25 cellular contexts compared by ENCODE assay signal in the genomic region with DNA sequence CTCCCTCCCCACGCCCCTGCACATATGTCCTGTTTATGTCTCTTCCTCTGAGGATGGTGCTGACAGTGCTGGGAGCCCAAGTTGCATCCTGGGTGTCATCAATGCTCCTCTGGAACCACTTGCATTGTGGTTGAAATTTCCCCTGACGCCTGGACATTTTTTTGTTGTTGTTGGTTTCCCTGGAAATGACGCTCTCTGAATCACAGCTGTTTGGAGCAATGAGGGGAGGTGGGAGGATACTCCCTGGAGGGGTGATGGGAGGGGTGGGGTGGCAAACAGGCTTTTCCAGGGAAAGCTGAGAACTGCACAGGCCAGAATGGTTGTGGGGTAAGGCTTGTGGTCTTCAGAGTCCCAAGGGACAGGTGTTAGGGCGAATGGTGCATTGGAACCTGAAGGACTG. TPM values are rescaled to one million over a fixed set of nuclear protein-coding genes. Genes with fewer than 3 reads are reported as not detected.
A peak's percentile ranks its signal among the peaks of the same experiment; 100 is the strongest.
DNase-seq lines count a peak whose midpoint lies in the region; ATAC-seq and TF ChIP-seq lines count a peak whose summit lies in the region.
"Had no signal": no experiment of that assay in that cellular context is flagged by ENCODE, and none has a peak within 500 bp of the region (broad histone marks: within the 10 kb centered on the region; RNA-seq: fewer than 3 reads in every experiment).

No MANE protein-coding gene starts in this region.

- H3K4me1 ChIP-seq in BLaER1: peaks cover 56% of the 10 kb centered on the region

- peaks cover 20% of the 10 kb centered on the region for H3K27me3 ChIP-seq in BLaER1

- peaks cover 56% of the 10 kb centered on the region for H3K27me3 Mint-ChIP-seq in neural crest cell (ENCODE audit: low read depth)

- H3K27ac ChIP-seq in BLaER1: no peak overlapping the region
- H3K27ac ChIP-seq: KMS-11 had no signal

- TF ChIP-seq CTCF in cardiac fibroblast (IDR thresholded peaks at IDR 0.05; ENCODE audit: low read depth, low read length): no peak
- no peak for TF ChIP-seq CTCF in neural crest cell (conservative IDR thresholded peaks at IDR 0.05)

- ATAC-seq in HG02763 (IDR thresholded peaks at IDR 0.05; ENCODE audit: unreplicated experiment) (no peak), GM21390 (IDR thresholded peaks at IDR 0.05; ENCODE audit: unreplicated experiment) (no peak)
- ATAC-seq: activated CD4-positive, alpha-beta T cell treated with anti-CD3 and anti-CD28 coated beads for 36 hours; natural killer cell had no signal

- no peaks in the 10 kb centered on the region for H3K9me3 Mint-ChIP-seq in neural crest cell
- H3K9me3 Mint-ChIP-seq: activated naive CD8-positive, alpha-beta T cell treated with anti-CD3 and anti-CD28 coated beads, Interleukin-2, amount 10 ng/mL, durations not matched to agents 7 days and 5 days; dendritic cell treated with granulocyte-macrophage colony-stimulating factor and Interleukin-4, amounts not matched to agents 40 ng/mL and 50 ng/mL, for 4 days; natural killer cell; T-helper 1 cell treated with Interleukin-12 subunit alpha and Interleukin-12 subunit beta and Interleukin-4 antibody, amounts not matched to agents 30 μg/mL and 1 μg/mL, for 36 hours had no signal

- peak overlapping the region; percentile 70 for H3K4me2 ChIP-seq in BLaER1
- H3K4me2 ChIP-seq: KMS-11 had no signal

- no peaks in the 10 kb centered on the region for H4K20me1 ChIP-seq in BLaER1

- no peak overlapping the region for H3K9ac ChIP-seq in BLaER1
- H3K9ac ChIP-seq: KMS-11 had no signal

- H3K4me3 ChIP-seq in BLaER1: no peak overlapping the region
- H3K4me3 ChIP-seq in cardiac fibroblast (replicated peaks in 1 of 2; ENCODE audit: low read depth in 2 of 2, low read length in 2 of 2): no peak overlapping the region

- no peak overlapping the region for H3K4me3 Mint-ChIP-seq in neural crest cell
- H3K4me3 Mint-ChIP-seq: activated CD4-positive, alpha-beta T cell treated with anti-CD3 and anti-CD28 coated beads for 36 hours; activated naive CD8-positive, alpha-beta T cell treated with anti-CD3 and anti-CD28 coated beads, Interleukin-2, amount 10 ng/mL, durations not matched to agents 7 days and 5 days; CD14-positive monocyte; dendritic cell treated with granulocyte-macrophage colony-stimulating factor and Interleukin-4, amounts not matched to agents 40 ng/mL and 50 ng/mL, for 4 days; natural killer cell; T-helper 1 cell treated with Interleukin-12 subunit alpha and Interleukin-12 subunit beta and Interleukin-4 antibody, amounts not matched to agents 30 μg/mL and 1 μg/mL, for 36 hours had no signal

- H3K9me3 ChIP-seq in BLaER1: no peaks in the 10 kb centered on the region

- H3K27ac Mint-ChIP-seq in neural crest cell (ENCODE audit: unreplicated experiment): peak overlapping the region; percentile 73
- H3K27ac Mint-ChIP-seq: activated CD4-positive, alpha-beta T cell treated with anti-CD3 and anti-CD28 coated beads for 36 hours; activated naive CD8-positive, alpha-beta T cell treated with anti-CD3 and anti-CD28 coated beads, Interleukin-2, amount 10 ng/mL, durations not matched to agents 7 days and 5 days; CD14-positive monocyte; dendritic cell treated with granulocyte-macrophage colony-stimulating factor and Interleukin-4, amounts not matched to agents 40 ng/mL and 50 ng/mL, for 4 days; natural killer cell; T-helper 1 cell treated with Interleukin-12 subunit alpha and Interleukin-12 subunit beta and Interleukin-4 antibody, amounts not matched to agents 30 μg/mL and 1 μg/mL, for 36 hours had no signal

- H3K4me1 Mint-ChIP-seq in neural crest cell: peaks cover 11% of the 10 kb centered on the region
- H3K4me1 Mint-ChIP-seq: activated naive CD8-positive, alpha-beta T cell treated with anti-CD3 and anti-CD28 coated beads, Interleukin-2, amount 10 ng/mL, durations not matched to agents 7 days and 5 days; CD14-positive monocyte had no signal

- peak; percentile 25 for DNase-seq in LHCN-M2 (ENCODE audit: low read depth)
- peak; percentile 9 to 46 for DNase-seq in cardiac fibroblast (ENCODE audit: low read depth in 2 of 2)
- no peak for DNase-seq in neural crest cell (ENCODE audit: low read depth, low spot score)
- no peak for DNase-seq in ecto neural progenitor cell (ENCODE audit: low spot score)
- DNase-seq: activated CD4-positive, alpha-beta T cell treated with anti-CD3 and anti-CD28 coated beads for 36 hours; activated CD8-positive, alpha-beta memory T cell treated with anti-CD3 and anti-CD28 coated beads for 24 hours; activated gamma-delta T cell; activated naive CD8-positive, alpha-beta T cell treated with anti-CD3 and anti-CD28 coated beads, Interleukin-2, amount 10 ng/mL, durations not matched to agents 7 days and 5 days; DMS79; HCEC 1CT; islet precursor cell; natural killer cell; NCI-H1436; NCI-H524 treated with DMSO at 0.1 percent for 48 hours; RPMI8226; small intestine; stimulated activated CD8-positive, alpha-beta memory T cell treated with anti-CD3 and anti-CD28 coated beads, Interleukin-4, amount 100 ng/mL, for 48 hours had no signal

- H3K36me3 ChIP-seq in BLaER1: no peaks in the 10 kb centered on the region

- no peaks in the 10 kb centered on the region for H3K36me3 Mint-ChIP-seq in neural crest cell (ENCODE audit: low read depth)
- H3K36me3 Mint-ChIP-seq: activated naive CD8-positive, alpha-beta T cell treated with anti-CD3 and anti-CD28 coated beads, Interleukin-2, amount 10 ng/mL, durations not matched to agents 7 days and 5 days; CD14-positive monocyte; natural killer cell had no signal

RNA-seq across cellular contexts. Expression of a gene that starts 29.6 kb away (rescaled TPM):
- total RNA-seq in LHCN-M2 (2014; rRNA removed): not detected in 2 replicates
- 0.01 TPM for polyA plus RNA-seq in LHCN-M2 (2012)
- total RNA-seq in neural crest cell: 1.8 and 1.9 TPM in 2 replicates
- total RNA-seq: activated CD4-positive, alpha-beta T cell treated with anti-CD3 and anti-CD28 coated beads for 36 hours; activated naive CD8-positive, alpha-beta T cell treated with anti-CD3 and anti-CD28 coated beads, Interleukin-2, amount 10 ng/mL, durations not matched to agents 7 days and 5 days; natural killer cell; osteoblast had no signal
- polyA plus RNA-seq: CD14-positive monocyte had no signal

Comparison
In these comparisons a context has a peak if more than half of its experiments do, and no peak if none do; other contexts are left out.
1. DNase-seq: peak in LHCN-M2 (single experiment) and cardiac fibroblast (2 of 2); none in neural crest cell (single experiment) and ecto neural progenitor cell (single experiment).